In genomic region chr11:118117790-118118601, GRCh38 we compare ENCODE assay signal across 18 cellular contexts. TPM values are rescaled to one million over a fixed set of nuclear protein-coding genes. Genes with fewer than 3 reads are reported as not detected.
DNase-seq lines count a peak whose midpoint lies in the region; ATAC-seq lines count a peak whose summit lies in the region.
"Had no signal": no experiment of that assay in that cellular context is flagged by ENCODE, and none has a peak within 500 bp of the region (broad histone marks: within the 10 kb centered on the region; RNA-seq: fewer than 3 reads in every experiment).

No MANE protein-coding gene starts in this region.

- CTCF ChIA-PET in activated naive CD4-positive, alpha-beta T cell treated with anti-CD3 and anti-CD28 coated beads for 36 hours (lab: Charles Lee) = no interaction called here

- ATAC-seq in HG03460 (IDR thresholded peaks at IDR 0.05; ENCODE audit: unreplicated experiment) (peak; percentile 76), Right ventricle myocardium superior (ENCODE audit: poor library complexity) (peak; percentile 84), GM21381 (IDR thresholded peaks at IDR 0.05; ENCODE audit: unreplicated experiment) (no peak)
- peak; percentile 100 for ATAC-seq in stimulated activated naive CD8-positive, alpha-beta T cell treated with anti-CD3 and anti-CD28 coated beads, Interleukin-15, amount 100 ng/mL, for 72 hours
- ATAC-seq: foreskin keratinocyte had no signal

- peaks cover 14 to 15% of the 10 kb centered on the region in 2 donors for H3K9me3 Mint-ChIP-seq in stimulated activated naive CD8-positive, alpha-beta T cell treated with anti-CD3 and anti-CD28 coated beads, Interleukin-15, amount 100 ng/mL, for 72 hours
- no peaks in the 10 kb centered on the region for H3K9me3 Mint-ChIP-seq in activated naive CD4-positive, alpha-beta T cell treated with anti-CD3 and anti-CD28 coated beads for 36 hours

- H3K4me3 Mint-ChIP-seq in stimulated activated naive CD8-positive, alpha-beta T cell treated with anti-CD3 and anti-CD28 coated beads, Interleukin-15, amount 100 ng/mL, for 72 hours = peak overlapping the region; percentile 64 to 76
- H3K4me3 Mint-ChIP-seq in activated naive CD4-positive, alpha-beta T cell treated with anti-CD3 and anti-CD28 coated beads for 36 hours = no peak overlapping the region

- DNase-seq in activated effector memory CD4-positive, alpha-beta T cell treated with anti-CD3 and anti-CD28 coated beads, Interleukin-2, amount 50 U/mL, for 16 hours = peak; percentile 45
- no peak for DNase-seq in activated effector memory CD4-positive, alpha-beta T cell treated with Interleukin-2 at 50 U/mL for 16 hours
- no peak for DNase-seq in Right ventricle myocardium superior
- peak; percentile 50 to 78 for DNase-seq in stimulated activated naive CD8-positive, alpha-beta T cell treated with anti-CD3 and anti-CD28 coated beads, Interleukin-15, amount 100 ng/mL, for 72 hours
- no peak for DNase-seq in central memory CD4-positive, alpha-beta T cell
- no peak for DNase-seq in activated naive CD4-positive, alpha-beta T cell treated with anti-CD3 and anti-CD28 coated beads for 36 hours
- DNase-seq: activated naive CD4-positive, alpha-beta T cell treated with Interleukin-2 at 50 U/mL for 16 hours; foreskin keratinocyte; KBM-7; mesenchymal stem cell; NCI-H1417 treated with DMSO at 0.1 percent for 48 hours; NCI-H446 treated with DMSO at 0.1 percent for 48 hours had no signal

- H3K4me1 Mint-ChIP-seq in stimulated activated naive CD8-positive, alpha-beta T cell treated with anti-CD3 and anti-CD28 coated beads, Interleukin-15, amount 100 ng/mL, for 72 hours = peaks cover 49% of the 10 kb centered on the region
- no peaks in the 10 kb centered on the region for H3K4me1 Mint-ChIP-seq in activated naive CD4-positive, alpha-beta T cell treated with anti-CD3 and anti-CD28 coated beads for 36 hours (ENCODE audit: low read depth)

- no peaks in the 10 kb centered on the region for H3K27me3 Mint-ChIP-seq in stimulated activated naive CD8-positive, alpha-beta T cell treated with anti-CD3 and anti-CD28 coated beads, Interleukin-15, amount 100 ng/mL, for 72 hours
- peaks cover 6% of the 10 kb centered on the region for H3K27me3 Mint-ChIP-seq in activated naive CD4-positive, alpha-beta T cell treated with anti-CD3 and anti-CD28 coated beads for 36 hours (ENCODE audit: low read depth)

- H3K27ac Mint-ChIP-seq in stimulated activated naive CD8-positive, alpha-beta T cell treated with anti-CD3 and anti-CD28 coated beads, Interleukin-15, amount 100 ng/mL, for 72 hours = peak overlapping the region; percentile 76 to 88
- H3K27ac Mint-ChIP-seq in activated naive CD4-positive, alpha-beta T cell treated with anti-CD3 and anti-CD28 coated beads for 36 hours = no peak overlapping the region

- no peaks in the 10 kb centered on the region for H3K36me3 Mint-ChIP-seq in activated naive CD4-positive, alpha-beta T cell treated with anti-CD3 and anti-CD28 coated beads for 36 hours (ENCODE audit: low read depth)

- intact Hi-C loops in Right ventricle myocardium superior (cut with DNase I) = no loop called here
- intact Hi-C loops in activated naive CD4-positive, alpha-beta T cell treated with anti-CD3 and anti-CD28 coated beads for 36 hours (cut with micrococcal nuclease) = no loop called here

RNA-seq across cellular contexts. Expression of gene SMIM35, which starts 31.2 kb away (rescaled TPM):
- not detected for total RNA-seq in Right ventricle myocardium superior
- not detected for total RNA-seq in activated naive CD4-positive, alpha-beta T cell treated with anti-CD3 and anti-CD28 coated beads for 36 hours
- total RNA-seq: bronchial epithelial cell, foreskin keratinocyte, osteoblast, temporal lobe had no signal

RNA-seq across cellular contexts. Expression of gene SCN4B, which starts 34.6 kb away (rescaled TPM):
- total RNA-seq in Right ventricle myocardium superior = 12.0 TPM
- under 1 TPM; 0.07 to 0.12 TPM for total RNA-seq in activated naive CD4-positive, alpha-beta T cell treated with anti-CD3 and anti-CD28 coated beads for 36 hours

RNA-seq across cellular contexts. Expression of gene TMPRSS4, which starts 41.1 kb away (rescaled TPM):
- total RNA-seq in Right ventricle myocardium superior = not detected
- total RNA-seq in activated naive CD4-positive, alpha-beta T cell treated with anti-CD3 and anti-CD28 coated beads for 36 hours = not detected
- total RNA-seq: osteoblast; T-helper 1 cell treated with Interleukin-12 subunit alpha and Interleukin-12 subunit beta and Interleukin-4 antibody, amounts not matched to agents 30 ng/mL and 1 ng/mL, for 36 hours had no signal

RNA-seq across cellular contexts. Expression of gene SCN2B, which starts 58.4 kb away (rescaled TPM):
- total RNA-seq in Right ventricle myocardium superior = 17.6 TPM
- total RNA-seq in activated naive CD4-positive, alpha-beta T cell treated with anti-CD3 and anti-CD28 coated beads for 36 hours = not detected
- total RNA-seq: osteoblast; T-helper 1 cell treated with Interleukin-12 subunit alpha and Interleukin-12 subunit beta and Interleukin-4 antibody, amounts not matched to agents 30 ng/mL and 1 ng/mL, for 36 hours had no signal

Comparison
In these comparisons a context has a peak if more than half of its experiments do, and no peak if none do; other contexts are left out.
1. DNase-seq: peak in activated effector memory CD4-positive, alpha-beta T cell treated with anti-CD3 and anti-CD28 coated beads, Interleukin-2, amount 50 U/mL, for 16 hours (single experiment) and stimulated activated naive CD8-positive, alpha-beta T cell treated with anti-CD3 and anti-CD28 coated beads, Interleukin-15, amount 100 ng/mL, for 72 hours (2 of 2); none in activated effector memory CD4-positive, alpha-beta T cell treated with Interleukin-2 at 50 U/mL for 16 hours (single experiment), Right ventricle myocardium superior (single experiment), central memory CD4-positive, alpha-beta T cell (single experiment) and activated naive CD4-positive, alpha-beta T cell treated with anti-CD3 and anti-CD28 coated beads for 36 hours (single experiment).
2. RNA of gene SCN4B, which starts 34.6 kb away (total RNA-seq): 12.0 TPM in Right ventricle myocardium superior (single experiment); 0.07 to 0.12 TPM in activated naive CD4-positive, alpha-beta T cell treated with anti-CD3 and anti-CD28 coated beads for 36 hours; every median in the first group is over 10 times any median in the second.